In genomic region chr1:209756608-209757445, GRCh38 we compare ENCODE assay signal across 10 cellular contexts. TPM values are rescaled to one million over a fixed set of nuclear protein-coding genes. Genes with fewer than 3 reads are reported as not detected.
A peak's percentile ranks its signal among the peaks of the same experiment; 100 is the strongest.
DNase-seq lines count a peak whose midpoint lies in the region; ATAC-seq and TF ChIP-seq lines count a peak whose summit lies in the region.
"Had no signal": no experiment of that assay in that cellular context is flagged by ENCODE, and none has a peak within 500 bp of the region (broad histone marks: within the 10 kb centered on the region; RNA-seq: fewer than 3 reads in every experiment).

No MANE protein-coding gene starts in this region.

- no peak for TF ChIP-seq CTCF in PC-9 (conservative IDR thresholded peaks at IDR 0.05)
- TF ChIP-seq CTCF in tibial artery (IDR thresholded peaks at IDR 0.05): no peak

- H3K36me3 Mint-ChIP-seq in activated CD4-positive, alpha-beta T cell treated with anti-CD3 and anti-CD28 coated beads for 36 hours (ENCODE audit: low read depth): peaks cover 50% of the 10 kb centered on the region

- POLR2A ChIA-PET in activated CD4-positive, alpha-beta T cell treated with anti-CD3 and anti-CD28 coated beads for 36 hours (lab: Charles Lee): interaction anchor here (0.9 to 2.4 kb wide), 8 partner anchors 10 to 66 kb away, joined by 3 to 28 read pairs (median 4); partner anchors contain the start of gene C1orf74
- POLR2A ChIA-PET in PC-9 (lab: Charles Lee; ENCODE audit: unreplicated experiment): no interaction called here

- H3K27ac ChIP-seq in right cardiac atrium (ENCODE audit: low read length) (no peak overlapping the region), PC-9 (no peak overlapping the region), tibial artery (no peak overlapping the region)

- no TSS peak for BruUV-seq in PC-9 (replicated peaks; lab: Mats Ljungman, UMichigan)

- H3K4me3 Mint-ChIP-seq in activated CD4-positive, alpha-beta T cell treated with anti-CD3 and anti-CD28 coated beads for 36 hours: peak overlapping the region; percentile 95

- WGBS in right cardiac atrium: 65% methylated on average over 5 of the region's 5 CpGs

- H3K9me3 ChIP-seq in right cardiac atrium (ENCODE audit: control insufficient read depth, low read length) (no peaks in the 10 kb centered on the region), PC-9 (ENCODE audit: insufficient read depth, low read depth) (no peaks in the 10 kb centered on the region), tibial artery (no peaks in the 10 kb centered on the region)

- DNase-seq in activated CD4-positive, alpha-beta T cell treated with anti-CD3 and anti-CD28 coated beads for 36 hours: peak; percentile 63
- DNase-seq in right cardiac atrium (peak in 2 of 3 donors; percentile 47 to 65), mesenteric fat pad (ENCODE audit: low spot score) (no peak), NCI-H69 (lab: John Stamatoyannopoulos, UW) (no peak), PC-9 (no peak), tibial artery (no peak)

- H3K4me2 ChIP-seq in PC-9: no peak overlapping the region

- no peaks in the 10 kb centered on the region for H3F3A ChIP-seq in PC-9 (ENCODE audit: insufficient read depth, low read depth)

- no peaks in the 10 kb centered on the region for H3K27me3 Mint-ChIP-seq in activated CD4-positive, alpha-beta T cell treated with anti-CD3 and anti-CD28 coated beads for 36 hours

- CTCF ChIA-PET in activated CD4-positive, alpha-beta T cell treated with anti-CD3 and anti-CD28 coated beads for 36 hours (lab: Charles Lee): interaction anchor here (0.6 to 5.0 kb wide), 6 partner anchors 9 to 187 kb away, joined by 3 to 58 read pairs (median 6); no protein-coding TSS in a partner anchor
- CTCF ChIA-PET in PC-9 (lab: Charles Lee): no interaction called here

- peak; percentile 34 for ATAC-seq in GM19328 (IDR thresholded peaks at IDR 0.05; ENCODE audit: unreplicated experiment)
- ATAC-seq in HG03103 (IDR thresholded peaks at IDR 0.05; ENCODE audit: low read depth, unreplicated experiment): peak; percentile 27
- peak; percentile 34 for ATAC-seq in activated CD4-positive, alpha-beta T cell treated with anti-CD3 and anti-CD28 coated beads for 36 hours
- ATAC-seq in right cardiac atrium: peak in 1 of 2 donors; percentile 40
- ATAC-seq: Panc1 had no signal

- H3K27ac Mint-ChIP-seq in activated CD4-positive, alpha-beta T cell treated with anti-CD3 and anti-CD28 coated beads for 36 hours: peak overlapping the region; percentile 99

- no peaks in the 10 kb centered on the region for H3K79me2 ChIP-seq in PC-9 (ENCODE audit: low read depth)

- H3K9me3 Mint-ChIP-seq in activated CD4-positive, alpha-beta T cell treated with anti-CD3 and anti-CD28 coated beads for 36 hours (ENCODE audit: low read depth): no peaks in the 10 kb centered on the region

- H3K4me1 Mint-ChIP-seq in activated CD4-positive, alpha-beta T cell treated with anti-CD3 and anti-CD28 coated beads for 36 hours: peaks cover 75% of the 10 kb centered on the region

- H3K4me3 ChIP-seq in right cardiac atrium (ENCODE audit: low read length) (no peak overlapping the region), PC-9 (no peak overlapping the region), tibial artery (no peak overlapping the region)

- H3K27me3 ChIP-seq in right cardiac atrium (ENCODE audit: control insufficient read depth, insufficient read depth): no peaks in the 10 kb centered on the region
- peaks cover 5% of the 10 kb centered on the region; the same call in 1 of the 2 replicates for H3K27me3 ChIP-seq in PC-9 (ENCODE audit: insufficient read depth, low read depth)
- H3K27me3 ChIP-seq in tibial artery: no peaks in the 10 kb centered on the region

- H3K4me1 ChIP-seq in right cardiac atrium (ENCODE audit: control insufficient read depth, insufficient read depth, low read length) (no peaks in the 10 kb centered on the region), PC-9 (replicated peaks; ENCODE audit: insufficient read depth) (no peaks in the 10 kb centered on the region), tibial artery (no peaks in the 10 kb centered on the region)

- H3K9me2 ChIP-seq in PC-9 (ENCODE audit: insufficient read depth): 0 out of 2 replicates have a peak, but pooled peaks cover 7% of the 10 kb centered on the region

- no peaks in the 10 kb centered on the region for H4K20me1 ChIP-seq in PC-9 (ENCODE audit: insufficient read depth)

- H3K36me3 ChIP-seq in PC-9 (ENCODE audit: low read depth): no peaks in the 10 kb centered on the region
- no peaks in the 10 kb centered on the region for H3K36me3 ChIP-seq in tibial artery

- intact Hi-C loops in activated CD4-positive, alpha-beta T cell treated with anti-CD3 and anti-CD28 coated beads for 36 hours (cut with DNase I, micrococcal nuclease): loop anchor here (1.0 to 10.0 kb wide), 6 partner anchors 11 to 1932 kb away; partner anchors contain the start of genes C1orf74 (in 2 of the 2) and UTP25 (in 1 of the 2)
- intact Hi-C loops in right cardiac atrium (cut with DNase I): no loop called here
- intact Hi-C loops in PC-9 (cut with micrococcal nuclease; ENCODE audit: unreplicated experiment): no loop called here
- intact Hi-C loops in tibial artery (cut with DNase I; ENCODE audit: low total_unique reads): no loop called here

- H2AFZ ChIP-seq in PC-9: no peak overlapping the region

RNA-seq across cellular contexts. Expression of gene TRAF3IP3, which starts 1.0 kb away (rescaled TPM):
- total RNA-seq in activated CD4-positive, alpha-beta T cell treated with anti-CD3 and anti-CD28 coated beads for 36 hours: 100 to 1,000 TPM; 136 to 138 TPM
- total RNA-seq in right cardiac atrium (1 to 10 TPM in 3 of 4 donors, under 1 TPM in 1; 0.91 to 2.7 (median 1.4) TPM), mesenteric fat pad (3.7 TPM), PC-9 (2021) (not detected in 2 replicates)
- 0.63 TPM for polyA plus RNA-seq in right cardiac atrium
- total RNA-seq: fibroblast of lung had no signal
- polyA plus RNA-seq: fibroblast of lung had no signal

RNA-seq across cellular contexts. Expression of gene C1orf74, which starts 27.5 kb away (rescaled TPM):
- total RNA-seq in activated CD4-positive, alpha-beta T cell treated with anti-CD3 and anti-CD28 coated beads for 36 hours: 1 to 10 TPM; 3.7 to 4.3 TPM
- total RNA-seq in right cardiac atrium: 1 to 10 TPM; 1.9 to 3.3 (median 2.8) TPM
- polyA plus RNA-seq in right cardiac atrium: 1.4 TPM
- total RNA-seq in mesenteric fat pad: 1.2 TPM
- total RNA-seq in PC-9 (2021): 4.1 and 5.0 TPM in 2 replicates

RNA-seq across cellular contexts. Expression of gene IRF6, which starts 49.1 kb away (rescaled TPM):
- total RNA-seq in activated CD4-positive, alpha-beta T cell treated with anti-CD3 and anti-CD28 coated beads for 36 hours: under 1 TPM; 0.11 to 0.14 TPM
- total RNA-seq in right cardiac atrium: 10 to 100 TPM; 27.7 to 45.4 (median 36.4) TPM
- 22.6 TPM for polyA plus RNA-seq in right cardiac atrium
- 0.74 TPM for total RNA-seq in mesenteric fat pad
- 46.5 and 50.9 TPM in 2 replicates for total RNA-seq in PC-9 (2021)

RNA-seq across cellular contexts. Expression of gene HSD11B1, which starts 52.2 kb away (rescaled TPM):
- total RNA-seq in activated CD4-positive, alpha-beta T cell treated with anti-CD3 and anti-CD28 coated beads for 36 hours: 1 to 10 TPM; 4.5 to 5.7 TPM
- total RNA-seq in right cardiac atrium (1 to 10 TPM; 1.0 to 4.3 (median 2.7) TPM), mesenteric fat pad (83.7 TPM), PC-9 (2021) (not detected in 2 replicates)
- 1.5 TPM for polyA plus RNA-seq in right cardiac atrium

Comparison
In these comparisons a context has a peak if more than half of its experiments do, and no peak if none do; other contexts are left out.
1. DNase-seq: peak in activated CD4-positive, alpha-beta T cell treated with anti-CD3 and anti-CD28 coated beads for 36 hours (single experiment) and right cardiac atrium (2 of 3); none in mesenteric fat pad (single experiment), NCI-H69 (single experiment), PC-9 (0 of 2) and tibial artery (0 of 2).
2. RNA of gene TRAF3IP3, which starts 1.0 kb away (total RNA-seq): 136 to 138 TPM in activated CD4-positive, alpha-beta T cell treated with anti-CD3 and anti-CD28 coated beads for 36 hours; 3.7 TPM in mesenteric fat pad (single experiment), 0.91 to 2.7 TPM in right cardiac atrium and not detected in PC-9; every median in the first group is over 10 times any median in the second.
3. RNA of gene IRF6, which starts 49.1 kb away (total RNA-seq): 46.5 to 50.9 TPM in PC-9 and 27.7 to 45.4 TPM in right cardiac atrium; 0.74 TPM in mesenteric fat pad (single experiment) and 0.11 to 0.14 TPM in activated CD4-positive, alpha-beta T cell treated with anti-CD3 and anti-CD28 coated beads for 36 hours; every median in the first group is over 10 times any median in the second.
4. intact Hi-C loops: an anchor here in activated CD4-positive, alpha-beta T cell treated with anti-CD3 and anti-CD28 coated beads for 36 hours (1.0 to 10.0 kb wide); none called in right cardiac atrium, PC-9 and tibial artery.